Comparison of ENCODE assay signal across 9 cellular contexts in the genomic region with DNA sequence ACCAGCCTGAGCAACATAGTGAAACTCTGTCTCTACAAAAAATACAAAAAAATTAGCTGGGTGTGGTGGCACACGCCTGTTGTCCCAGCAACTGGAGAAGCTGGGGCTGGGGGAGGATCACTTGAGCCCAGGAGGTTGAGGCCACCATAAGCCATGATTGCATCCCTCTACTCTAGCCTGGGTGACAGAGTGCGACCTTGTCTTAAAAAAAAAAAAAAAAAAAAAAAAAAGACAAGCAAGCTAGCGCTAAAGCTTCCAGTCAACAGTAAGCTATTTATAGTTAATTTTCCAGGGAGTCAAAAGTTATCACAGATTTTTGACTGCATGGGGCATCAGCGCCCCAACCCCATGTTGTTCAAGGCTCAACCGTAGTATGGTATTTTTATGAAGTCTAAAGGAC.
"Had no signal": no experiment of that assay in that cellular context is flagged by ENCODE, and none has a peak within 500 bp of the region (broad histone marks: within the 10 kb centered on the region; RNA-seq: fewer than 3 reads in every experiment).

No MANE protein-coding gene starts in this region.

- FAIRE-seq: HepG2 had no signal

- H3K36me3 ChIP-seq: HAP-1 had no signal

- H3K4me3 Mint-ChIP-seq: HFFc6, IgD-negative memory B cell had no signal

- H3K9me3 Mint-ChIP-seq: IgD-negative memory B cell had no signal

- H3K4me3 ChIP-seq: GM23248, HAP-1 had no signal

- H3K27ac ChIP-seq: GM23248, HL-60 had no signal

- H3K4me1 Mint-ChIP-seq: IgD-negative memory B cell had no signal

- H2AFZ ChIP-seq: GM23248 had no signal

- ATAC-seq: HCT116, HepG2 had no signal

- DNase-seq: GM23248, GOT3, H7, HFFc6 had no signal

- H3K9ac ChIP-seq: GM23248 had no signal

- H3K27ac Mint-ChIP-seq: HFFc6, IgD-negative memory B cell had no signal
